ENCODE assay signal across 19 cellular contexts in the genomic region with DNA sequence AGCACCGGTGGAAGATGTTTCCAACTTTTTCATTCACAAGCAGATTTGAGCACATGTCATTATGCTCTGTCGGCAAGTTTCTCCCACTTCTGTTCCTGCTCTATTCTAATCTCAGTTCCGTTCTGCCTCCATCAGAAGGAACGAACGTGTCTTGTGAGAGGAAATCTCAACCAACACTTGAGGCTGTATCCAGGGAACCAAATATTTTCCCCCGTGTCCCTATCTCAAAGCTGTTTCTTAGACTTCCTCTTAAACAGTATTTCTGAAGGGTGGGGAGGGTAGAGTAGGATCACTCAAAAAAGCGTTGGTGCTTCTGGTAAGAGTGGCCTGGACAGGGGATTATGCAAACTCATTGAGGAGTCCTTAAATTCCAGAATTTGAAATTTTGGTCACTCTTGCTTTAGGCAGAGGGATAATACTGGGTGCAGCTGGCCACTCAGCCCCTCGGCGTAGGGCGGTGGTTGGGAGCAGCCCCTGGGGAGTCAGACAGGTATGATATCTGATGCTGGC. TPM values are rescaled to one million over a fixed set of nuclear protein-coding genes. Genes with fewer than 3 reads are reported as not detected.
DNase-seq lines count a peak whose midpoint lies in the region; ATAC-seq and TF ChIP-seq lines count a peak whose summit lies in the region.
"Had no signal": no experiment of that assay in that cellular context is flagged by ENCODE, and none has a peak within 500 bp of the region (broad histone marks: within the 10 kb centered on the region; RNA-seq: fewer than 3 reads in every experiment).

No MANE protein-coding gene starts in this region.

- no peak overlapping the region for H3K4me3 Mint-ChIP-seq in Caco-2 (ENCODE audit: unreplicated experiment)
- H3K4me3 Mint-ChIP-seq: B cell, endodermal cell, neural progenitor cell had no signal

- TF ChIP-seq CTCF in fibroblast of lung (conservative IDR thresholded peaks at IDR 0.05 in 1 of 2, IDR thresholded peaks at IDR 0.05 in 1 of 2; ENCODE audit: low read depth in 1 of 2, low read length in 2 of 2): no peak
- TF ChIP-seq CTCF in lung (IDR thresholded peaks at IDR 0.05; ENCODE audit: control extremely low read depth, extremely low read depth): no peak
- no peak for TF ChIP-seq CTCF in stomach (IDR thresholded peaks at IDR 0.05)
- no peak for TF ChIP-seq CTCF in Caco-2 (IDR thresholded peaks at IDR 0.05; ENCODE audit: insufficient read depth in 1 of 2, low read depth in 1 of 2, low read length in 1 of 2, severe bottlenecking in 1 of 2, unreplicated experiment in 1 of 2)

- H3K4me1 Mint-ChIP-seq in Caco-2 (ENCODE audit: low read depth, unreplicated experiment): peaks cover 9% of the 10 kb centered on the region
- H3K4me1 Mint-ChIP-seq: endodermal cell had no signal

- no TSS peak for BruUV-seq in Caco-2 (replicated peaks; lab: Mats Ljungman, UMichigan)

- peak; percentile 87 for ATAC-seq in lung (ENCODE audit: insufficient read depth, low FRiP score)
- no peak for ATAC-seq in GM18520 (IDR thresholded peaks at IDR 0.05; ENCODE audit: unreplicated experiment)
- ATAC-seq in GM21737 (IDR thresholded peaks at IDR 0.05; ENCODE audit: unreplicated experiment): no peak
- ATAC-seq: body of pancreas, left colon had no signal

- H3K27ac Mint-ChIP-seq in Caco-2 (ENCODE audit: unreplicated experiment): no peak overlapping the region
- H3K27ac Mint-ChIP-seq: B cell, endodermal cell, neural progenitor cell had no signal

- no peaks in the 10 kb centered on the region for H3K36me3 Mint-ChIP-seq in Caco-2 (ENCODE audit: insufficient read depth, unreplicated experiment)
- H3K36me3 Mint-ChIP-seq: neural progenitor cell had no signal

- no peak overlapping the region for H3K9ac ChIP-seq in fibroblast of lung (ENCODE audit: insufficient read depth, low read length)
- H3K9ac ChIP-seq: neural progenitor cell had no signal

- H3K79me2 ChIP-seq in fibroblast of lung (ENCODE audit: control insufficient read depth, insufficient read depth, low read length): no peaks in the 10 kb centered on the region

- CTCF ChIA-PET in Caco-2 (lab: Charles Lee): no interaction called here

- H3K4me2 ChIP-seq in fibroblast of lung (ENCODE audit: extremely low read depth, insufficient read depth, low read length): no peak overlapping the region
- H3K4me2 ChIP-seq: neural progenitor cell had no signal

- POLR2A ChIA-PET in Caco-2 (lab: Charles Lee): no interaction called here

- no peaks in the 10 kb centered on the region for H3K27me3 ChIP-seq in fibroblast of lung (ENCODE audit: control insufficient read depth, insufficient read depth, low read length)
- H3K27me3 ChIP-seq in lung (ENCODE audit: control insufficient read depth, insufficient read depth): no peaks in the 10 kb centered on the region
- peaks cover 0 to 4% (median 0%) of the 10 kb centered on the region in 3 donors for H3K27me3 ChIP-seq in stomach
- H3K27me3 ChIP-seq in Caco-2 (replicated peaks; ENCODE audit: control insufficient read depth, insufficient read depth, low read length): no peaks in the 10 kb centered on the region
- H3K27me3 ChIP-seq: body of pancreas, neural progenitor cell, tibial nerve had no signal

- TF ChIP-seq EP300 in stomach (IDR thresholded peaks at IDR 0.05): no peak

- intact Hi-C loops in stomach (cut with DNase I; ENCODE audit: low total_unique reads): no loop called here
- intact Hi-C loops in posterior vena cava (cut with DNase I): no loop called here
- intact Hi-C loops in Caco-2 (cut with micrococcal nuclease; ENCODE audit: unreplicated experiment): no loop called here

- H3K27me3 Mint-ChIP-seq in Caco-2 (ENCODE audit: insufficient read depth, unreplicated experiment): no peaks in the 10 kb centered on the region

- peaks cover 6% of the 10 kb centered on the region for H3K4me1 ChIP-seq in fibroblast of lung (ENCODE audit: control insufficient read depth, extremely low read depth, insufficient read depth, low read length)
- peaks cover 0 to 6% of the 10 kb centered on the region in 2 donors for H3K4me1 ChIP-seq in lung (ENCODE audit: control insufficient read depth in 2 of 2, insufficient read depth in 2 of 2, low read length in 2 of 2)
- peaks cover 0 to 8% (median 3%) of the 10 kb centered on the region in 4 donors for H3K4me1 ChIP-seq in stomach
- peaks cover 12% of the 10 kb centered on the region; the same call in 1 of the 2 replicates for H3K4me1 ChIP-seq in Caco-2
- H3K4me1 ChIP-seq: body of pancreas, neural progenitor cell had no signal

- 26 to 31% methylated on average over 10 of the region's 10 CpGs for WGBS in lung, 2 donors
- WGBS in stomach, 5 donors: 58 to 67% (median 62%) methylated on average over 10 of the region's 10 CpGs

- no peak overlapping the region for H3K27ac ChIP-seq in fibroblast of lung (ENCODE audit: insufficient read depth, low read length)
- H3K27ac ChIP-seq in lung (ENCODE audit: low read depth in 1 of 2, low read length in 1 of 2): peak overlapping the region; percentile 17 to 94
- peak overlapping the region in 3 of 5 donors; percentile 20 to 44 (median 31) for H3K27ac ChIP-seq in stomach
- H3K27ac ChIP-seq: body of pancreas, neural progenitor cell, SK-N-MC had no signal

- no peak overlapping the region for H3K4me3 ChIP-seq in fibroblast of lung (replicated peaks in 1 of 4; ENCODE audit: control extremely low read depth in 1 of 4, insufficient read depth in 1 of 4, low read depth in 3 of 4, low read length in 4 of 4)
- no peak overlapping the region for H3K4me3 ChIP-seq in lung
- no peak overlapping the region for H3K4me3 ChIP-seq in stomach
- no peak overlapping the region for H3K4me3 ChIP-seq in Caco-2 (ENCODE audit: low read depth, low read length)
- H3K4me3 ChIP-seq: body of pancreas, neural progenitor cell, SK-N-MC, tibial nerve had no signal

- no peaks in the 10 kb centered on the region for H3K9me3 Mint-ChIP-seq in Caco-2 (ENCODE audit: unreplicated experiment)
- H3K9me3 Mint-ChIP-seq: endodermal cell, neural progenitor cell had no signal

- no peaks in the 10 kb centered on the region for H3K36me3 ChIP-seq in fibroblast of lung (ENCODE audit: control insufficient read depth, insufficient read depth, low read length)
- no peaks in the 10 kb centered on the region for H3K36me3 ChIP-seq in lung (ENCODE audit: control insufficient read depth in 2 of 2, insufficient read depth in 2 of 2, low read length in 2 of 2)
- no peaks in the 10 kb centered on the region for H3K36me3 ChIP-seq in stomach
- no peaks in the 10 kb centered on the region for H3K36me3 ChIP-seq in Caco-2 (ENCODE audit: control insufficient read depth, insufficient read depth, low read length)
- H3K36me3 ChIP-seq: neural progenitor cell, tibial nerve had no signal

- H3K9me3 ChIP-seq in fibroblast of lung (ENCODE audit: control insufficient read depth, insufficient read depth, low read depth, low read length) (no peaks in the 10 kb centered on the region), lung (ENCODE audit: control insufficient read depth in 2 of 2, insufficient read depth in 1 of 2, low read length in 1 of 2) (no peaks in the 10 kb centered on the region), stomach (no peaks in the 10 kb centered on the region), Caco-2 (no peaks in the 10 kb centered on the region)
- H3K9me3 ChIP-seq: body of pancreas, tibial nerve had no signal

- TF ChIP-seq POLR2A in stomach (IDR thresholded peaks at IDR 0.05): no peak

- H4K20me1 ChIP-seq in fibroblast of lung (ENCODE audit: control insufficient read depth, extremely low read depth, insufficient read depth, low read length): no peaks in the 10 kb centered on the region

- H2AFZ ChIP-seq in fibroblast of lung (ENCODE audit: low read length): peak overlapping the region; percentile 77
- H2AFZ ChIP-seq: neural progenitor cell had no signal

- DNase-seq in MV-4-11 (lab: John Stamatoyannopoulos, UW) (peak; percentile 42), fibroblast of lung (ENCODE audit: low read depth in 2 of 2) (no peak), lung (ENCODE audit: low spot score) (peak; percentile 67), stomach (no peak), posterior vena cava (ENCODE audit: low spot score) (no peak), Caco-2 (no peak)
- DNase-seq: activated CD8-positive, alpha-beta memory T cell treated with anti-CD3 and anti-CD28 coated beads for 24 hours; activated gamma-delta T cell treated with Interleukin-2 at 50 U/mL for 16 hours; DMS79 treated with DMSO at 0.1 percent for 48 hours; endodermal cell; glutamatergic neuron; left colon had no signal

RNA-seq across cellular contexts. Expression of gene FRMD4B, which starts 54.9 kb away (rescaled TPM):
- total RNA-seq in fibroblast of lung (0.51 and 1.2 TPM in 2 replicates), lung (10 to 100 TPM; 59.4 to 96.4 TPM), stomach (10 to 100 TPM in 4 of 5 donors, 1 to 10 TPM in 1; 5.3 to 35.6 (median 28.8) TPM), posterior vena cava (10 to 100 TPM; 21.5 to 34.9 TPM), Caco-2 (2022) (43.2 and 47.5 TPM in 2 replicates)
- polyA plus RNA-seq in fibroblast of lung (0.47 and 0.86 TPM in 2 replicates), lung (10 to 100 TPM; 16.6 to 18.5 TPM), stomach (10 to 100 TPM in 1 of 3 donors, 1 to 10 TPM in 2; 5.2 to 17.7 (median 8.2) TPM)
- polyA plus RNA-seq in fibroblast of lung (2012): 0.25 and 0.33 TPM in 2 replicates
- polyA minus RNA-seq in fibroblast of lung (ENCODE audit: low replicate concordance): 0.74 TPM in 1 of 2 replicates, not detected in the other

Comparison
In these comparisons a context has a peak if more than half of its experiments do, and no peak if none do; other contexts are left out.
1. DNase-seq: peak in MV-4-11 (single experiment) and lung (single experiment); none in fibroblast of lung (0 of 2), stomach (single experiment), posterior vena cava (single experiment) and Caco-2 (0 of 2).